Comparison of ENCODE assay signal across 9 cellular contexts in the genomic region with DNA sequence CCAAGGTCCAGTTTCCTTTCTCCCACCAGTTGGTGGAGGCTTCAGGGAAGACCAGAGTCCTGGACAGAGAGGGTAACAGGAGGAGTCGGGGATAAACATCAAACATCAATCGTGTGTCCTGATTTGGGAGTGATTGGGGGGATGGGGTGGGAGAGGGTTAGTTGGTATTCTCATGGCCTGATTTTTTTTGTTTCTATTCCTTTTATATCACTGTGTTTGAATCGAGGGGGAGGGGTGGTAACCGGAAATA. TPM values are rescaled to one million over a fixed set of nuclear protein-coding genes. Genes with fewer than 3 reads are reported as not detected.
DNase-seq lines count a peak whose midpoint lies in the region; ATAC-seq and TF ChIP-seq lines count a peak whose summit lies in the region.
"Had no signal": no experiment of that assay in that cellular context is flagged by ENCODE, and none has a peak within 500 bp of the region (broad histone marks: within the 10 kb centered on the region; RNA-seq: fewer than 3 reads in every experiment).

No MANE protein-coding gene starts in this region.

- no peaks in the 10 kb centered on the region for H3K9me3 ChIP-seq in iPS-18a (ENCODE audit: control insufficient read depth, low read depth, low read length)
- H3K9me3 ChIP-seq in spleen, result no peaks in the 10 kb centered on the region
- H3K9me3 ChIP-seq: thyroid gland had no signal

- TF ChIP-seq POLR2A in spleen (IDR thresholded peaks at IDR 0.05), result no peak

- peak overlapping the region; percentile 77 for H3K4me3 ChIP-seq in iPS-18a (ENCODE audit: low read length)
- peak overlapping the region in 6 of 8 donors; percentile 65 to 83 (median 72) for H3K4me3 ChIP-seq in spleen

- no peak overlapping the region for H3K9ac ChIP-seq in iPS-18a (ENCODE audit: low read length)

- H3K36me3 ChIP-seq in iPS-18a (ENCODE audit: control insufficient read depth, low read depth, low read length), result peaks cover 18% of the 10 kb centered on the region
- H3K36me3 ChIP-seq in spleen, result peaks cover 0 to 26% (median 21%) of the 10 kb centered on the region in 6 donors

- H3K27ac Mint-ChIP-seq in T-helper 1 cell treated with Interleukin-12 subunit alpha and Interleukin-12 subunit beta and Interleukin-4 antibody, amounts not matched to agents 30 μg/mL and 1 μg/mL, for 36 hours, result peak overlapping the region; percentile 79
- H3K27ac Mint-ChIP-seq in activated CD8-positive, alpha-beta T cell treated with anti-CD3 and anti-CD28 coated beads for 36 hours, result peak overlapping the region; percentile 99

- H3K9me3 Mint-ChIP-seq in T-helper 1 cell treated with Interleukin-12 subunit alpha and Interleukin-12 subunit beta and Interleukin-4 antibody, amounts not matched to agents 30 μg/mL and 1 μg/mL, for 36 hours, result no peaks in the 10 kb centered on the region
- H3K9me3 Mint-ChIP-seq in activated CD8-positive, alpha-beta T cell treated with anti-CD3 and anti-CD28 coated beads for 36 hours, result no peaks in the 10 kb centered on the region

- intact Hi-C loops in activated CD8-positive, alpha-beta T cell treated with anti-CD3 and anti-CD28 coated beads for 36 hours (cut with micrococcal nuclease), result no loop called here
- intact Hi-C loops in spleen (cut with DNase I; ENCODE audit: low total_unique reads), result no loop called here

- in situ Hi-C loops in KBM-7 (cut with MboI; ENCODE audit: low pct_unique_long_range_greater_than_20kb, low sequenced_read_pairs), result no loop called here

- POLR2A ChIA-PET in activated CD8-positive, alpha-beta T cell treated with anti-CD3 and anti-CD28 coated beads for 36 hours (lab: Charles Lee), result interaction anchor here (0.8 to 2.4 kb wide), 5 partner anchors 9 to 232 kb away, joined by 3 to 18 read pairs (median 5); partner anchors contain the start of genes RGL2, RPS18, VPS52 and WDR46

- H3K27me3 ChIP-seq in iPS-18a (ENCODE audit: control insufficient read depth, insufficient read depth, low read length) (peaks cover 31% of the 10 kb centered on the region), spleen (replicated peaks in 1 of 7) (no peaks in the 10 kb centered on the region)
- H3K27me3 ChIP-seq: thyroid gland had no signal

- H3K4me3 Mint-ChIP-seq in T-helper 1 cell treated with Interleukin-12 subunit alpha and Interleukin-12 subunit beta and Interleukin-4 antibody, amounts not matched to agents 30 μg/mL and 1 μg/mL, for 36 hours, result peak overlapping the region; percentile 94
- H3K4me3 Mint-ChIP-seq in activated CD8-positive, alpha-beta T cell treated with anti-CD3 and anti-CD28 coated beads for 36 hours, result peak overlapping the region; percentile 98

- WGBS in spleen, 5 donors, result 3 to 7% (median 4%) methylated on average over 4 of the region's 4 CpGs

- H3K4me1 Mint-ChIP-seq in T-helper 1 cell treated with Interleukin-12 subunit alpha and Interleukin-12 subunit beta and Interleukin-4 antibody, amounts not matched to agents 30 μg/mL and 1 μg/mL, for 36 hours (ENCODE audit: low read depth), result peaks cover 57% of the 10 kb centered on the region
- H3K4me1 Mint-ChIP-seq in activated CD8-positive, alpha-beta T cell treated with anti-CD3 and anti-CD28 coated beads for 36 hours (ENCODE audit: low read depth), result peaks cover 58% of the 10 kb centered on the region

- CTCF ChIA-PET in activated CD8-positive, alpha-beta T cell treated with anti-CD3 and anti-CD28 coated beads for 36 hours (lab: Charles Lee), result interaction anchor here (1.6 to 2.0 kb wide), 2 partner anchors 44 to 68 kb away, joined by 4 to 13 read pairs; partner anchors contain the start of genes RPS18 and VPS52

- H3K4me1 ChIP-seq in iPS-18a (ENCODE audit: control insufficient read depth, low read depth, low read length) (peaks cover 22% of the 10 kb centered on the region), spleen (peaks cover 36 to 85% (median 66%) of the 10 kb centered on the region in 6 donors)

- DNase-seq in T-helper 1 cell (no peak), spleen (no peak), KBM-7 (no peak)
- no peak for DNase-seq in activated CD8-positive, alpha-beta T cell treated with anti-CD3 and anti-CD28 coated beads for 36 hours

- H3K36me3 Mint-ChIP-seq in T-helper 1 cell treated with Interleukin-12 subunit alpha and Interleukin-12 subunit beta and Interleukin-4 antibody, amounts not matched to agents 30 μg/mL and 1 μg/mL, for 36 hours (ENCODE audit: low read depth), result peaks cover 30% of the 10 kb centered on the region
- H3K36me3 Mint-ChIP-seq in activated CD8-positive, alpha-beta T cell treated with anti-CD3 and anti-CD28 coated beads for 36 hours (ENCODE audit: low read depth), result peaks cover 43% of the 10 kb centered on the region

- no peak for ATAC-seq in activated CD8-positive, alpha-beta T cell treated with anti-CD3 and anti-CD28 coated beads for 36 hours
- ATAC-seq in GM21786 (IDR thresholded peaks at IDR 0.05; ENCODE audit: unreplicated experiment) (no peak), GM19452 (IDR thresholded peaks at IDR 0.05; ENCODE audit: unreplicated experiment) (no peak)

- H3K27me3 Mint-ChIP-seq in T-helper 1 cell treated with Interleukin-12 subunit alpha and Interleukin-12 subunit beta and Interleukin-4 antibody, amounts not matched to agents 30 μg/mL and 1 μg/mL, for 36 hours (ENCODE audit: low read depth), result no peaks in the 10 kb centered on the region
- H3K27me3 Mint-ChIP-seq in activated CD8-positive, alpha-beta T cell treated with anti-CD3 and anti-CD28 coated beads for 36 hours, result no peaks in the 10 kb centered on the region

- no peak for TF ChIP-seq CTCF in activated CD8-positive, alpha-beta T cell treated with anti-CD3 and anti-CD28 coated beads for 36 hours (IDR thresholded peaks at IDR 0.05)
- TF ChIP-seq CTCF in spleen (IDR thresholded peaks at IDR 0.05 in 8 of 11, conservative IDR thresholded peaks at IDR 0.05 in 3 of 11), result no peak

- H3K27ac ChIP-seq in iPS-18a (ENCODE audit: low read length) (no peak overlapping the region), spleen (peak overlapping the region in 6 of 8 donors; percentile 29 to 82 (median 66))

RNA-seq across cellular contexts. Expression of gene HSD17B8, which starts 0.4 kb away (rescaled TPM):
- total RNA-seq in activated CD8-positive, alpha-beta T cell treated with anti-CD3 and anti-CD28 coated beads for 36 hours, result 10 to 100 TPM; 40.6 to 42.0 TPM
- total RNA-seq in spleen, result 10 to 100 TPM in 5 of 7 donors, 1 to 10 TPM in 2; 8.7 to 20.1 (median 14.9) TPM
- polyA plus RNA-seq in spleen, result 10 to 100 TPM; 15.8 to 24.1 (median 16.5) TPM

RNA-seq across cellular contexts. Expression of gene SLC39A7, which starts 3.4 kb away (rescaled TPM):
- total RNA-seq in activated CD8-positive, alpha-beta T cell treated with anti-CD3 and anti-CD28 coated beads for 36 hours, result 10 to 100 TPM; 43.1 to 43.3 TPM
- total RNA-seq in spleen, result 10 to 100 TPM; 42.8 to 58.7 (median 48.8) TPM
- polyA plus RNA-seq in spleen, result 10 to 100 TPM; 28.8 to 42.3 (median 33.8) TPM

RNA-seq across cellular contexts. Expression of gene RXRB, which starts 3.6 kb away (rescaled TPM):
- total RNA-seq in activated CD8-positive, alpha-beta T cell treated with anti-CD3 and anti-CD28 coated beads for 36 hours, result 10 to 100 TPM; 41.2 to 41.9 TPM
- total RNA-seq in spleen, result 10 to 100 TPM; 30.9 to 66.8 (median 54.2) TPM
- polyA plus RNA-seq in spleen, result 10 to 100 TPM; 29.1 to 72.4 (median 53.0) TPM

RNA-seq across cellular contexts. Expression of gene RING1, which starts 4.2 kb away (rescaled TPM):
- 10 to 100 TPM; 26.8 to 27.5 TPM for total RNA-seq in activated CD8-positive, alpha-beta T cell treated with anti-CD3 and anti-CD28 coated beads for 36 hours
- total RNA-seq in spleen, result 10 to 100 TPM; 13.4 to 37.8 (median 29.6) TPM
- 10 to 100 TPM; 29.2 to 42.3 (median 32.5) TPM for polyA plus RNA-seq in spleen

RNA-seq across cellular contexts. Expression of gene COL11A2, which starts 11.8 kb away (rescaled TPM):
- 1 to 10 TPM; 1.3 to 1.4 TPM for total RNA-seq in activated CD8-positive, alpha-beta T cell treated with anti-CD3 and anti-CD28 coated beads for 36 hours
- 1 to 10 TPM in 6 of 7 donors, under 1 TPM in 1; 0.79 to 2.4 (median 1.3) TPM for total RNA-seq in spleen
- polyA plus RNA-seq in spleen, result 1 to 10 TPM in 2 of 3 donors, under 1 TPM in 1; 0.68 to 2.2 (median 1.8) TPM
